Comparison of ENCODE assay signal across 21 cellular contexts in genomic region chr7:904847-905246, GRCh38. TPM values are rescaled to one million over a fixed set of nuclear protein-coding genes. Genes with fewer than 3 reads are reported as not detected.
DNase-seq lines count a peak whose midpoint lies in the region; ATAC-seq and TF ChIP-seq lines count a peak whose summit lies in the region.
"Had no signal": no experiment of that assay in that cellular context is flagged by ENCODE, and none has a peak within 500 bp of the region (broad histone marks: within the 10 kb centered on the region; RNA-seq: fewer than 3 reads in every experiment).

No MANE protein-coding gene starts in this region.

- 100% methylated on average over 3 of the region's 20 CpGs for WGBS in mammary epithelial cell (ENCODE audit: low coverage, missing lambda C conversion rate)
- WGBS in tibial nerve, 2 donors = 40 to 49% methylated on average over 14 to 19 of the region's 20 CpGs

- H3K9me3 Mint-ChIP-seq in MCF 10A (ENCODE audit: unreplicated experiment) = no peaks in the 10 kb centered on the region
- no peaks in the 10 kb centered on the region for H3K9me3 Mint-ChIP-seq in activated T-helper 1 cell treated with anti-CD3 and anti-CD28 coated beads, Interleukin-12 subunit alpha, Interleukin-12 subunit beta, Interleukin-2, Interleukin-4 antibody, amounts not matched to agents 30 ng/mL and 10 ng/mL and 1 ng/mL, durations not matched to agents 14 hours and 24 hours and 36 hours
- H3K9me3 Mint-ChIP-seq: activated B cell treated with CpG ODN at 0.5 μM for 24 hours, T-cell had no signal

- dilution Hi-C loops in mammary epithelial cell (cut with HindIII; ENCODE audit: low sequenced_read_pairs) = no loop called here

- H3K9ac ChIP-seq in mammary epithelial cell (ENCODE audit: insufficient read depth, low read length) = no peak overlapping the region
- H3K9ac ChIP-seq: parathyroid adenoma had no signal

- DNase-seq in MCF 10A (ENCODE audit: unreplicated experiment) (peak; percentile 60), mammary epithelial cell (no peak), SJSA1 (ENCODE audit: low read depth in 1 of 2, low spot score in 2 of 2) (peak; percentile 65 to 80), fibroblast of pulmonary artery (ENCODE audit: low read depth) (peak; percentile 57), tibial nerve (ENCODE audit: low spot score in 2 of 2) (no peak), GM19238 (ENCODE audit: insufficient read length, low spot score) (no peak)
- no peak for DNase-seq in activated T-helper 1 cell treated with anti-CD3 and anti-CD28 coated beads, Interleukin-12 subunit alpha, Interleukin-12 subunit beta, Interleukin-2, Interleukin-4 antibody, amounts not matched to agents 30 ng/mL and 10 ng/mL and 1 ng/mL, durations not matched to agents 14 hours and 24 hours and 36 hours (ENCODE audit: low spot score)
- DNase-seq: activated B cell treated with CpG ODN at 0.5 μM for 24 hours, activated gamma-delta T cell treated with Interleukin-2 at 50 U/mL for 16 hours, glutamatergic neuron, islet precursor cell, Karpas-422, midbrain, NCI-H187, NCI-H69, T-cell had no signal

- H3K27me3 ChIP-seq in mammary epithelial cell (ENCODE audit: insufficient read depth, low read length) = no peaks in the 10 kb centered on the region
- H3K27me3 ChIP-seq in SJSA1 (replicated peaks) = no peaks in the 10 kb centered on the region
- peaks cover 0 to 9% of the 10 kb centered on the region in 2 donors for H3K27me3 ChIP-seq in tibial nerve

- no peak overlapping the region for H3K27ac ChIP-seq in mammary epithelial cell (ENCODE audit: insufficient read depth, low read depth, low read length)
- H3K27ac ChIP-seq in SJSA1 = 0 out of 2 replicates have a peak overlapping the region, but pooled peaks have one; percentile 4
- peak overlapping the region; percentile 46 to 79 (median 62) for H3K27ac ChIP-seq in tibial nerve
- H3K27ac ChIP-seq: 22Rv1, HL-60, parathyroid adenoma had no signal

- H3K4me2 ChIP-seq in mammary epithelial cell (ENCODE audit: insufficient read depth, low read depth, low read length) = no peak overlapping the region

- no peaks in the 10 kb centered on the region for H3K9me3 ChIP-seq in mammary epithelial cell (replicated peaks; ENCODE audit: insufficient read depth, low read length)
- H3K9me3 ChIP-seq in SJSA1 (replicated peaks) = no peaks in the 10 kb centered on the region; the same call in 1 of the 2 replicates
- H3K9me3 ChIP-seq in tibial nerve = no peaks in the 10 kb centered on the region

- H2AFZ ChIP-seq in mammary epithelial cell (ENCODE audit: low read depth, low read length) = no peak overlapping the region
- H2AFZ ChIP-seq: parathyroid adenoma had no signal

- no peaks in the 10 kb centered on the region for H3K36me3 Mint-ChIP-seq in MCF 10A (ENCODE audit: insufficient read depth, unreplicated experiment)
- H3K36me3 Mint-ChIP-seq in activated T-helper 1 cell treated with anti-CD3 and anti-CD28 coated beads, Interleukin-12 subunit alpha, Interleukin-12 subunit beta, Interleukin-2, Interleukin-4 antibody, amounts not matched to agents 30 ng/mL and 10 ng/mL and 1 ng/mL, durations not matched to agents 14 hours and 24 hours and 36 hours (ENCODE audit: low read depth) = no peaks in the 10 kb centered on the region

- peaks cover 8% of the 10 kb centered on the region for H3K4me1 ChIP-seq in mammary epithelial cell (ENCODE audit: insufficient read depth, low read length)
- H3K4me1 ChIP-seq in SJSA1 (replicated peaks) = peaks cover 32% of the 10 kb centered on the region
- peaks cover 0 to 65% (median 12%) of the 10 kb centered on the region in 4 donors for H3K4me1 ChIP-seq in tibial nerve

- in situ Hi-C loops in mammary epithelial cell (cut with MboI; ENCODE audit: low sequenced_read_pairs in 2 of 2) = no loop called here

- no peak for ATAC-seq in GM18519 (IDR thresholded peaks at IDR 0.05; ENCODE audit: low FRiP score, unreplicated experiment)
- ATAC-seq: Panc1, T-cell had no signal

- peaks cover 4% of the 10 kb centered on the region for H3K4me1 Mint-ChIP-seq in MCF 10A (ENCODE audit: insufficient read depth, unreplicated experiment)
- H3K4me1 Mint-ChIP-seq in activated T-helper 1 cell treated with anti-CD3 and anti-CD28 coated beads, Interleukin-12 subunit alpha, Interleukin-12 subunit beta, Interleukin-2, Interleukin-4 antibody, amounts not matched to agents 30 ng/mL and 10 ng/mL and 1 ng/mL, durations not matched to agents 14 hours and 24 hours and 36 hours (ENCODE audit: low read depth) = no peaks in the 10 kb centered on the region

- no TSS peak for BruUV-seq in MCF 10A (replicated peaks; lab: Mats Ljungman, UMichigan)
- no TSS peak for BruUV-seq in mammary epithelial cell (replicated peaks; lab: Mats Ljungman, UMichigan)

- no peak for TF ChIP-seq POLR2A in tibial nerve (IDR thresholded peaks at IDR 0.05)

- intact Hi-C loops in MCF 10A (cut with micrococcal nuclease) (no loop called here), mammary epithelial cell (cut with micrococcal nuclease) (loop anchor here (5.0 to 10.0 kb wide), 2 partner anchors 237 to 280 kb away; no protein-coding TSS in a partner anchor)
- intact Hi-C loops in activated T-helper 1 cell treated with anti-CD3 and anti-CD28 coated beads, Interleukin-12 subunit alpha, Interleukin-12 subunit beta, Interleukin-2, Interleukin-4 antibody, amounts not matched to agents 30 ng/mL and 10 ng/mL and 1 ng/mL, durations not matched to agents 14 hours and 24 hours and 36 hours (cut with micrococcal nuclease) = no loop called here

- TF ChIP-seq EP300 in tibial nerve (IDR thresholded peaks at IDR 0.05) = no peak

- no peaks in the 10 kb centered on the region for H3K36me3 ChIP-seq in mammary epithelial cell (ENCODE audit: insufficient read depth, low read length)
- H3K36me3 ChIP-seq in SJSA1 = no peaks in the 10 kb centered on the region
- peaks cover 0 to 2% (median 0%) of the 10 kb centered on the region in 3 donors for H3K36me3 ChIP-seq in tibial nerve

- H3K4me3 ChIP-seq in mammary epithelial cell (replicated peaks in 1 of 3; ENCODE audit: insufficient read depth in 1 of 3, low read depth in 2 of 3, low read length in 3 of 3) (no peak overlapping the region), SJSA1 (peak overlapping the region; percentile 7), fibroblast of pulmonary artery (replicated peaks; ENCODE audit: low read depth, low read length) (no peak overlapping the region), tibial nerve (peak overlapping the region in 1 of 4 donors; percentile 14)

- no peaks in the 10 kb centered on the region for H3K79me2 ChIP-seq in mammary epithelial cell (ENCODE audit: insufficient read depth, low read length)
- H3K79me2 ChIP-seq: parathyroid adenoma had no signal

- H4K20me1 ChIP-seq in mammary epithelial cell (ENCODE audit: insufficient read depth, low read length) = no peaks in the 10 kb centered on the region

- H3K27me3 Mint-ChIP-seq in MCF 10A (ENCODE audit: insufficient read depth, unreplicated experiment) = peaks cover 19% of the 10 kb centered on the region
- H3K27me3 Mint-ChIP-seq in activated T-helper 1 cell treated with anti-CD3 and anti-CD28 coated beads, Interleukin-12 subunit alpha, Interleukin-12 subunit beta, Interleukin-2, Interleukin-4 antibody, amounts not matched to agents 30 ng/mL and 10 ng/mL and 1 ng/mL, durations not matched to agents 14 hours and 24 hours and 36 hours (ENCODE audit: insufficient read depth) = peaks cover 5% of the 10 kb centered on the region

- H3K27ac Mint-ChIP-seq in MCF 10A (ENCODE audit: low read depth, unreplicated experiment) = no peak overlapping the region
- no peak overlapping the region for H3K27ac Mint-ChIP-seq in activated T-helper 1 cell treated with anti-CD3 and anti-CD28 coated beads, Interleukin-12 subunit alpha, Interleukin-12 subunit beta, Interleukin-2, Interleukin-4 antibody, amounts not matched to agents 30 ng/mL and 10 ng/mL and 1 ng/mL, durations not matched to agents 14 hours and 24 hours and 36 hours
- H3K27ac Mint-ChIP-seq: activated B cell treated with CpG ODN at 0.5 μM for 24 hours, T-cell had no signal

- TF ChIP-seq CTCF in MCF 10A (IDR thresholded peaks at IDR 0.05; ENCODE audit: unreplicated experiment) (no peak), mammary epithelial cell (conservative IDR thresholded peaks at IDR 0.05 in 1 of 2, IDR thresholded peaks at IDR 0.05 in 1 of 2; ENCODE audit: extremely low read depth in 1 of 2, insufficient read depth in 1 of 2, low read depth in 1 of 2, low read length in 2 of 2) (no peak), fibroblast of pulmonary artery (IDR thresholded peaks at IDR 0.05; ENCODE audit: low read length, missing control alignments) (no peak), tibial nerve (IDR thresholded peaks at IDR 0.05) (no peak)

- CTCF ChIA-PET in MCF 10A (lab: Yijun Ruan, JAX) (no interaction called here), mammary epithelial cell (lab: Charles Lee; ENCODE audit: low non-redundant PET) (no interaction called here)

- H3K4me3 Mint-ChIP-seq in MCF 10A (ENCODE audit: unreplicated experiment) = no peak overlapping the region
- no peak overlapping the region for H3K4me3 Mint-ChIP-seq in activated T-helper 1 cell treated with anti-CD3 and anti-CD28 coated beads, Interleukin-12 subunit alpha, Interleukin-12 subunit beta, Interleukin-2, Interleukin-4 antibody, amounts not matched to agents 30 ng/mL and 10 ng/mL and 1 ng/mL, durations not matched to agents 14 hours and 24 hours and 36 hours
- H3K4me3 Mint-ChIP-seq: activated B cell treated with CpG ODN at 0.5 μM for 24 hours, T-cell had no signal

- POLR2A ChIA-PET in MCF 10A (lab: Yijun Ruan, JAX) = no interaction called here

RNA-seq across cellular contexts. Expression of gene GET4, which starts 28.5 kb away (rescaled TPM):
- 32.6 and 43.9 TPM in 2 replicates for total RNA-seq in MCF 10A (2022)
- total RNA-seq in mammary epithelial cell = 10 to 100 TPM; 26.0 to 40.8 TPM
- 28.5 TPM for polyA plus RNA-seq in mammary epithelial cell
- 24.8 TPM for polyA minus RNA-seq in mammary epithelial cell
- 35.4 and 36.1 TPM in 2 replicates for total RNA-seq in SJSA1 (2014; rRNA removed; shearing (Covaris generic))
- 10 to 100 TPM; 29.8 to 50.2 (median 38.3) TPM for total RNA-seq in tibial nerve
- total RNA-seq in activated T-helper 1 cell treated with anti-CD3 and anti-CD28 coated beads, Interleukin-12 subunit alpha, Interleukin-12 subunit beta, Interleukin-2, Interleukin-4 antibody, amounts not matched to agents 30 ng/mL and 10 ng/mL and 1 ng/mL, durations not matched to agents 14 hours and 24 hours and 36 hours = 38.7 and 43.8 TPM in 2 replicates

RNA-seq across cellular contexts. Expression of gene ADAP1, which starts 49.6 kb away (rescaled TPM):
- total RNA-seq in MCF 10A (2022) (7.0 and 10.5 TPM in 2 replicates), mammary epithelial cell (10 to 100 TPM; 11.0 to 21.4 TPM), tibial nerve (10 to 100 TPM; 29.3 to 53.0 (median 39.6) TPM)
- polyA plus RNA-seq in mammary epithelial cell = 9.3 TPM
- polyA minus RNA-seq in mammary epithelial cell = 31.4 TPM
- 3.5 TPM in 1 of 2 replicates, not detected in the other for total RNA-seq in SJSA1 (2014; rRNA removed; shearing (Covaris generic))
- total RNA-seq in activated T-helper 1 cell treated with anti-CD3 and anti-CD28 coated beads, Interleukin-12 subunit alpha, Interleukin-12 subunit beta, Interleukin-2, Interleukin-4 antibody, amounts not matched to agents 30 ng/mL and 10 ng/mL and 1 ng/mL, durations not matched to agents 14 hours and 24 hours and 36 hours = 80.9 and 87.7 TPM in 2 replicates

Comparison
In these comparisons a context has a peak if more than half of its experiments do, and no peak if none do; other contexts are left out.
1. DNase-seq: peak in MCF 10A (single experiment), SJSA1 (2 of 2) and fibroblast of pulmonary artery (single experiment); none in mammary epithelial cell (single experiment), tibial nerve (0 of 2), GM19238 (single experiment) and activated T-helper 1 cell treated with anti-CD3 and anti-CD28 coated beads, Interleukin-12 subunit alpha, Interleukin-12 subunit beta, Interleukin-2, Interleukin-4 antibody, amounts not matched to agents 30 ng/mL and 10 ng/mL and 1 ng/mL, durations not matched to agents 14 hours and 24 hours and 36 hours (single experiment).